1 cellular context compared by ENCODE assay signal in genomic region chr17:47875011-47875471, GRCh38.
TF ChIP-seq lines count a peak whose summit lies in the region.

No MANE protein-coding gene starts in this region.

TF ChIP-seq in HepG2, 621 proteins besides CTCF, POLR2A, EP300 and RAD21:
- TF ChIP-seq CREM (IDR thresholded peaks at IDR 0.05) (no peak), CREM (CRISPR knock-in tag; IDR thresholded peaks at IDR 0.05) (no peak), GFI1 (CRISPR knock-in tag; IDR thresholded peaks at IDR 0.05; ENCODE audit: borderline replicate concordance) (no peak)
